Comparison of ENCODE assay signal across 20 cellular contexts in the genomic region with DNA sequence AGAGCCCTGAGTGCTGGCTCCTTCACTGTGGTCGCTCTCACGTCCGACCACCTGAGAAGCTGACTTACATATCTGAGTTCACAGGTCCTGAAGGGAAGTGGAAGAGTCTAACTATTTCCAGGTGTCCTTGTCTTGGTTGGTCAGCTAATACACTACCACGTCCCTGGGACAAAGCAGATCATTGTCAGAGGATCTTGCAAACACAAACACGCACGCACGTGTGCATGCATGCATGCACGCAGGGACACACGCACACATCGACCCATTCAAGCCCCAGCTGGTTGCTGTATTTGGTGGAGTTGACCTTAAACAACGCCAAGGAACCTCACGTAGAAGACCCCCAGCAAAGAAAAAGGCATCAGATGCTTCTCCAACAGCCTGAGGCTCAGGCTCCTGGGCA.
"Had no signal": no experiment of that assay in that cellular context is flagged by ENCODE, and none has a peak within 500 bp of the region (broad histone marks: within the 10 kb centered on the region; RNA-seq: fewer than 3 reads in every experiment).

No MANE protein-coding gene starts in this region.

- H3K27me3 ChIP-seq: adrenal gland, foreskin keratinocyte, upper lobe of left lung had no signal

- DNase-seq: activated B cell treated with CpG ODN at 0.5 μM for 24 hours; activated CD4-positive, alpha-beta memory T cell treated with anti-CD3 and anti-CD28 coated beads for 36 hours; activated CD4-positive, alpha-beta T cell treated with anti-CD3 and anti-CD28 coated beads for 4 hours; activated naive CD4-positive, alpha-beta T cell treated with anti-CD3 and anti-CD28 coated beads, Interleukin-2, amount 50 U/mL, for 16 hours; activated T-cell treated with anti-CD3 and anti-CD28 coated beads, Interleukin-2, amount 50 U/mL, for 24 hours; dermis blood vessel endothelial cell; effector memory CD8-positive, alpha-beta T cell; foreskin keratinocyte; hippocampal formation; mammary epithelial cell; stimulated activated naive B cell treated with anti-CD40 and anti-IgM and Interleukin-4, amounts not matched to agents 10 μg/mL and 1 μg/mL and 100 μg/mL, for 72 hours; T-cell; T-helper 9 cell had no signal

- H3K4me3 Mint-ChIP-seq: activated B cell treated with CpG ODN at 0.5 μM for 24 hours; activated CD4-positive, alpha-beta memory T cell treated with anti-CD3 and anti-CD28 coated beads for 36 hours; activated T-cell treated with anti-CD3 and anti-CD28 coated beads, Interleukin-2, amount 50 U/mL, for 24 hours; effector memory CD8-positive, alpha-beta T cell; stimulated activated naive B cell treated with anti-CD40 and anti-IgM and Interleukin-4, amounts not matched to agents 10 μg/mL and 1 μg/mL and 100 μg/mL, for 72 hours; T-cell had no signal

- H3K9me3 Mint-ChIP-seq: activated B cell treated with CpG ODN at 0.5 μM for 24 hours; activated CD4-positive, alpha-beta memory T cell treated with anti-CD3 and anti-CD28 coated beads for 36 hours; activated T-cell treated with anti-CD3 and anti-CD28 coated beads, Interleukin-2, amount 50 U/mL, for 24 hours; activated T-helper 2 cell treated with anti-CD3 and anti-CD28 coated beads, Interferon-gamma antibody, Interleukin-2, Interleukin-4, amounts not matched to agents 10 μg/mL and 5 μg/mL and 100 μg/mL, durations not matched to agents 14 hours and 24 hours and 36 hours; effector memory CD8-positive, alpha-beta T cell; stimulated activated naive B cell treated with anti-CD40 and anti-IgM and Interleukin-4, amounts not matched to agents 10 μg/mL and 1 μg/mL and 100 μg/mL, for 72 hours; T-cell had no signal

- FAIRE-seq: islet of Langerhans had no signal

- H3K27ac Mint-ChIP-seq: activated CD4-positive, alpha-beta memory T cell treated with anti-CD3 and anti-CD28 coated beads for 36 hours; activated T-cell treated with anti-CD3 and anti-CD28 coated beads, Interleukin-2, amount 50 U/mL, for 24 hours; activated T-helper 2 cell treated with anti-CD3 and anti-CD28 coated beads, Interferon-gamma antibody, Interleukin-2, Interleukin-4, amounts not matched to agents 10 μg/mL and 5 μg/mL and 100 μg/mL, durations not matched to agents 14 hours and 24 hours and 36 hours; effector memory CD8-positive, alpha-beta T cell; stimulated activated naive B cell treated with anti-CD40 and anti-IgM and Interleukin-4, amounts not matched to agents 10 μg/mL and 1 μg/mL and 100 μg/mL, for 72 hours; T-cell had no signal

- H3K36me3 Mint-ChIP-seq: activated CD4-positive, alpha-beta memory T cell treated with anti-CD3 and anti-CD28 coated beads for 36 hours; T-cell had no signal

- H2AFZ ChIP-seq: parathyroid adenoma had no signal

- ATAC-seq: effector memory CD8-positive, alpha-beta T cell; foreskin keratinocyte; stimulated activated naive B cell treated with anti-CD40 and anti-IgM and Interleukin-4, amounts not matched to agents 10 μg/mL and 1 μg/mL and 100 μg/mL, for 72 hours; T-cell had no signal

- H3K4me3 ChIP-seq: adrenal gland, thoracic aorta, upper lobe of left lung had no signal

- H3K4me1 ChIP-seq: adrenal gland, foreskin keratinocyte, parathyroid adenoma had no signal

- H3K27ac ChIP-seq: adrenal gland, epithelial cell of prostate, foreskin keratinocyte, parathyroid adenoma, thoracic aorta, upper lobe of left lung had no signal

- H3K27me3 Mint-ChIP-seq: activated B cell treated with CpG ODN at 0.5 μM for 24 hours; activated CD4-positive, alpha-beta memory T cell treated with anti-CD3 and anti-CD28 coated beads for 36 hours had no signal

- H3K79me2 ChIP-seq: parathyroid adenoma had no signal

- H3K9me3 ChIP-seq: adrenal gland, thoracic aorta, upper lobe of left lung had no signal

- H3K9ac ChIP-seq: parathyroid adenoma had no signal
